In the genomic region with DNA sequence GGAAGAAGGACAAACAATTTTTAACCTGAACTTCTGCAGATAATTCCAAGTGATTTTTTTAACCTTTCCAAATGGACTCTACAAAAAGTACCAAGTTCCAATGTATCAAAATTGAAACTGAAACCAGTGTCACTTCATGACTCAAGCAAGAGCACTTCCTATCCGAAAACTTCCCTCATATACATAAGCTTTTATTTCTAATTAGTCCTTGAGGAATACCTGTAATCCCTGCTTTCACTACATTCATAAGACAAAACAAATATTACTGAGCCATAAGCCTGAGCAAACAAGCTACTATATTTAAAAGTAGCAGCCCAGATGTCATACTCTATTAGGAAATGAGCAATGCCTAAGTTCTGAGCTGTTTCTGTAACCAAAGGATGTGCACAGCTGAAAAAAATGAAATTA, we compare ENCODE assay signal across 8 cellular contexts.
DNase-seq lines count a peak whose midpoint lies in the region; TF ChIP-seq lines count a peak whose summit lies in the region.

No MANE protein-coding gene starts in this region.

- DNase-seq in activated naive CD4-positive, alpha-beta T cell (lab: John Stamatoyannopoulos, UW) = no peak
- DNase-seq in OCI-LY7 (ENCODE audit: low spot score) = peak; percentile 57
- peak; percentile 47 for DNase-seq in fibroblast of villous mesenchyme (ENCODE audit: low read depth)
- no peak for DNase-seq in uterus
- DNase-seq in substantia nigra (lab: John Stamatoyannopoulos, UW) = no peak
- no peak for DNase-seq in activated CD4-positive, CD25-positive, alpha-beta regulatory T cell (lab: John Stamatoyannopoulos, UW)
- DNase-seq in head of caudate nucleus = no peak

- intact Hi-C loops in OCI-LY7 (cut with micrococcal nuclease; ENCODE audit: unreplicated experiment) (no loop called here), uterus (cut with DNase I; ENCODE audit: low total_unique reads) (no loop called here), head of caudate nucleus (cut with DNase I) (no loop called here)

- no TSS peak for BruUV-seq in OCI-LY7 (replicated peaks; lab: Mats Ljungman, UMichigan)

- H3K4me3 Mint-ChIP-seq in activated naive CD4-positive, alpha-beta T cell treated with anti-CD3 and anti-CD28 coated beads, Interleukin-2, amount 50 U/mL, for 24 hours = peak overlapping the region; percentile 55

- H3K4me1 Mint-ChIP-seq in activated naive CD4-positive, alpha-beta T cell treated with anti-CD3 and anti-CD28 coated beads, Interleukin-2, amount 50 U/mL, for 24 hours = peaks cover 24% of the 10 kb centered on the region

- H3K27ac ChIP-seq in OCI-LY7 (ENCODE audit: low read depth, low read length, poor library complexity, severe bottlenecking) = peak overlapping the region; percentile 92
- peak overlapping the region; percentile 36 to 65 for H3K27ac ChIP-seq in uterus
- no peak overlapping the region for H3K27ac ChIP-seq in substantia nigra (ENCODE audit: low read depth, low read length, poor library complexity, severe bottlenecking)

- no peaks in the 10 kb centered on the region for H3K27me3 Mint-ChIP-seq in activated naive CD4-positive, alpha-beta T cell treated with anti-CD3 and anti-CD28 coated beads, Interleukin-2, amount 50 U/mL, for 24 hours

- no peaks in the 10 kb centered on the region for H3K27me3 ChIP-seq in uterus

- peaks cover 29% of the 10 kb centered on the region; the same call in 1 of the 2 replicates for H3K79me2 ChIP-seq in OCI-LY7 (ENCODE audit: insufficient read depth, low read depth, low read length)

- H3K27ac Mint-ChIP-seq in activated naive CD4-positive, alpha-beta T cell treated with anti-CD3 and anti-CD28 coated beads, Interleukin-2, amount 50 U/mL, for 24 hours = peak overlapping the region; percentile 78

- H3K36me3 Mint-ChIP-seq in activated naive CD4-positive, alpha-beta T cell treated with anti-CD3 and anti-CD28 coated beads, Interleukin-2, amount 50 U/mL, for 24 hours = peaks cover 2% of the 10 kb centered on the region

- H2AFZ ChIP-seq in OCI-LY7 (ENCODE audit: low read length) = peak overlapping the region; percentile 9; the same call in 1 of the 2 replicates

- peak overlapping the region; percentile 81 for H3K4me2 ChIP-seq in OCI-LY7 (ENCODE audit: low read length)

- peak overlapping the region; percentile 60 for H3K4me3 ChIP-seq in OCI-LY7 (ENCODE audit: low read depth, low read length, poor library complexity, severe bottlenecking)
- peak overlapping the region; percentile 40 for H3K4me3 ChIP-seq in fibroblast of villous mesenchyme (ENCODE audit: low read depth, low read length)
- peak overlapping the region in 1 of 2 donors; percentile 14 for H3K4me3 ChIP-seq in uterus

- TF ChIP-seq CTCF in OCI-LY7 (conservative IDR thresholded peaks at IDR 0.05; ENCODE audit: low read length) (no peak), fibroblast of villous mesenchyme (IDR thresholded peaks at IDR 0.05; ENCODE audit: insufficient read depth, low read depth, low read length) (no peak), uterus (IDR thresholded peaks at IDR 0.05) (no peak)

- no peaks in the 10 kb centered on the region for H3K9me2 ChIP-seq in OCI-LY7 (ENCODE audit: insufficient read depth, low read length)

- CTCF ChIA-PET in OCI-LY7 (lab: Charles Lee; ENCODE audit: unreplicated experiment) = interaction anchor here (0.5 to 1.2 kb wide), 3 partner anchors 50 to 205 kb away, joined by 3 to 4 read pairs (median 3); no protein-coding TSS in a partner anchor

- H3K4me1 ChIP-seq in OCI-LY7 (ENCODE audit: insufficient read depth, low read length, poor library complexity, severe bottlenecking) (peaks cover 74% of the 10 kb centered on the region), uterus (no peaks in the 10 kb centered on the region)

- POLR2A ChIA-PET in OCI-LY7 (lab: Charles Lee) = interaction anchor here (0.5 to 3.5 kb wide), 22 partner anchors 9 to 955 kb away, joined by 3 to 21 read pairs (median 4); no protein-coding TSS in a partner anchor

- no peak for TF ChIP-seq POLR2A in uterus (IDR thresholded peaks at IDR 0.05)

- H3K9me3 ChIP-seq in OCI-LY7 (ENCODE audit: low read length) = no peaks in the 10 kb centered on the region
- H3K9me3 ChIP-seq in uterus = no peaks in the 10 kb centered on the region

- no peaks in the 10 kb centered on the region for H4K20me1 ChIP-seq in OCI-LY7 (ENCODE audit: insufficient read depth, low read length)

- no peaks in the 10 kb centered on the region; the same call in 1 of the 2 replicates for H3K36me3 ChIP-seq in OCI-LY7 (ENCODE audit: insufficient read depth, low read length)
- H3K36me3 ChIP-seq in uterus = no peaks in the 10 kb centered on the region

- H3K9me3 Mint-ChIP-seq in activated naive CD4-positive, alpha-beta T cell treated with anti-CD3 and anti-CD28 coated beads, Interleukin-2, amount 50 U/mL, for 24 hours = peaks cover 7% of the 10 kb centered on the region

Comparison
In these comparisons a context has a peak if more than half of its experiments do, and no peak if none do; other contexts are left out.
1. DNase-seq: peak in OCI-LY7 (single experiment) and fibroblast of villous mesenchyme (single experiment); none in activated naive CD4-positive, alpha-beta T cell (0 of 4), uterus (0 of 2), substantia nigra (0 of 49), activated CD4-positive, CD25-positive, alpha-beta regulatory T cell (0 of 4) and head of caudate nucleus (0 of 42).